8 cellular contexts compared by ENCODE assay signal in the genomic region with DNA sequence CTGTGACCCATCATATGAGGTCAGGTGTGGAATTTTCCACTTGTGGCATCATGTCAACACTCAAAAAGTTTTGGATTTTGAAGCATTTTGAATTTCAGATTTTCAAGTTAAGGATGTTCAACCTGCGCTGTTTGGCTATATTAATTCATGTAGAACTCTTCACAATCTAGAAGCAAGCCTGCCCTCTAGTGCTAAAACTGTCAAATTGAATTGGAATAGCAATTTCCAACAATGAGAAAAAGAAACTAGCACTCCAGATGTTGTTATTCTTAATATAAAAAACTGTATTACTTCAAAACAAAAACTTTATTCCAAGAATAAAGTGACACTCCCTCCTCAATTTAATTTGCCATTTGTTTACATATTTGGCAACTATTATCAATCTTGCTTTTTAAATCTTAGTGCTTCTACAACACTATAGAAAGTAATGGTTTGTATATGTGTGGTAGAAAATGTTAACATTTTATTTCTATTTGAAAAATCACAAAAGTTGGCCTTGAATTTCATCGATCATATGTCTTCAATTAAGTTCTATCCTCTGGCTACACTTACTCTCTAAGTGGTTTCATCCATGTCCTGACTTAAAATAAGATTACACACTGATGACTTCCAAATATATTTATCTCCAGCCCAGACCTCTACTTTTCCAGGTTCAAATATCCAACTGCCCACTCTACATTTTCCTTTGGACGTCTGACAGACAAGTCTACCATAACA. TPM values are rescaled to one million over a fixed set of nuclear protein-coding genes. Genes with fewer than 3 reads are reported as not detected.
A peak's percentile ranks its signal among the peaks of the same experiment; 100 is the strongest.
DNase-seq lines count a peak whose midpoint lies in the region; ATAC-seq, FAIRE-seq and TF ChIP-seq lines count a peak whose summit lies in the region.

No MANE protein-coding gene starts in this region.

- no peaks in the 10 kb centered on the region for H3K9me3 ChIP-seq in fibroblast of lung (ENCODE audit: control insufficient read depth, insufficient read depth, low read depth, low read length)
- H3K9me3 ChIP-seq in psoas muscle, result no peaks in the 10 kb centered on the region

- intact Hi-C loops in psoas muscle (cut with DNase I), result no loop called here

- no peak overlapping the region for H2AFZ ChIP-seq in fibroblast of lung (ENCODE audit: low read length)

- TF ChIP-seq CTCF in D721Med (IDR thresholded peaks at IDR 0.05; ENCODE audit: insufficient read depth, missing control alignments), result peak; percentile 62
- TF ChIP-seq CTCF in RWPE1 (conservative IDR thresholded peaks at IDR 0.05; ENCODE audit: low read depth), result peak; percentile 76
- peak; percentile 53 to 62 for TF ChIP-seq CTCF in fibroblast of lung (conservative IDR thresholded peaks at IDR 0.05 in 1 of 2, IDR thresholded peaks at IDR 0.05 in 1 of 2; ENCODE audit: low read depth in 1 of 2, low read length in 2 of 2)
- TF ChIP-seq CTCF in psoas muscle (IDR thresholded peaks at IDR 0.05), result peak; percentile 53

- 50 to 62% (median 53%) methylated on average over 3 of the region's 3 CpGs for WGBS in psoas muscle, 3 donors

- ATAC-seq in GM18870 (IDR thresholded peaks at IDR 0.05; ENCODE audit: unreplicated experiment) (peak; percentile 73), HG03521 (IDR thresholded peaks at IDR 0.05; ENCODE audit: unreplicated experiment) (peak; percentile 70), psoas muscle (no peak)

- no peak overlapping the region for H3K27ac ChIP-seq in RWPE1
- no peak overlapping the region for H3K27ac ChIP-seq in fibroblast of lung (ENCODE audit: insufficient read depth, low read length)
- no peak overlapping the region for H3K27ac ChIP-seq in psoas muscle

- FAIRE-seq in D721Med (lab: Jason Lieb, UNC), result no peak

- H3K4me2 ChIP-seq in fibroblast of lung (ENCODE audit: extremely low read depth, insufficient read depth, low read length), result no peak overlapping the region

- H3K79me2 ChIP-seq in fibroblast of lung (ENCODE audit: control insufficient read depth, insufficient read depth, low read length), result no peaks in the 10 kb centered on the region

- DNase-seq in D721Med (ENCODE audit: insufficient read length, low spot score), result no peak
- DNase-seq in RWPE1 (ENCODE audit: low spot score), result peak; percentile 9
- peak; percentile 41 to 73 for DNase-seq in fibroblast of lung (ENCODE audit: low read depth in 2 of 2)
- DNase-seq in psoas muscle, result no peak
- DNase-seq in mucosa of gallbladder (ENCODE audit: low spot score), result no peak
- DNase-seq in activated naive CD4-positive, alpha-beta T cell treated with anti-CD3 and anti-CD28 coated beads, Interleukin-2, amount 50 U/mL, for 16 hours, result no peak

- no peaks in the 10 kb centered on the region for H3K27me3 ChIP-seq in fibroblast of lung (ENCODE audit: control insufficient read depth, insufficient read depth, low read length)
- no peaks in the 10 kb centered on the region for H3K27me3 ChIP-seq in psoas muscle (ENCODE audit: insufficient read depth in 3 of 3, low read length in 2 of 3)

- H4K20me1 ChIP-seq in fibroblast of lung (ENCODE audit: control insufficient read depth, extremely low read depth, insufficient read depth, low read length), result no peaks in the 10 kb centered on the region

- CTCF ChIA-PET in RWPE1 (lab: Yijun Ruan, JAX), result no interaction called here

- H3K4me1 ChIP-seq in fibroblast of lung (ENCODE audit: control insufficient read depth, extremely low read depth, insufficient read depth, low read length) (no peaks in the 10 kb centered on the region), psoas muscle (no peaks in the 10 kb centered on the region)

- POLR2A ChIA-PET in RWPE1 (lab: Yijun Ruan, JAX; ENCODE audit: low non-redundant PET), result no interaction called here

- H3K9ac ChIP-seq in fibroblast of lung (ENCODE audit: insufficient read depth, low read length), result no peak overlapping the region

- H3K4me3 ChIP-seq in fibroblast of lung (replicated peaks in 1 of 4; ENCODE audit: control extremely low read depth in 1 of 4, insufficient read depth in 1 of 4, low read depth in 3 of 4, low read length in 4 of 4) (no peak overlapping the region), psoas muscle (no peak overlapping the region)

- H3K36me3 ChIP-seq in fibroblast of lung (ENCODE audit: control insufficient read depth, insufficient read depth, low read length) (no peaks in the 10 kb centered on the region), psoas muscle (ENCODE audit: insufficient read depth in 1 of 2, low read depth in 1 of 2) (peaks cover 3 to 12% of the 10 kb centered on the region in 2 donors)

RNA-seq across cellular contexts. Expression of a gene that starts 36.6 kb away (rescaled TPM):
- total RNA-seq in fibroblast of lung, result 36.5 and 45.7 TPM in 2 replicates
- polyA plus RNA-seq in fibroblast of lung, result 45.7 and 48.6 TPM in 2 replicates
- polyA plus RNA-seq in fibroblast of lung (2012), result 42.8 and 52.6 TPM in 2 replicates
- 1.4 and 3.3 TPM in 2 replicates for polyA minus RNA-seq in fibroblast of lung (ENCODE audit: low replicate concordance)
- total RNA-seq in psoas muscle, result 10 to 100 TPM; 19.5 to 27.0 (median 25.9) TPM
- polyA plus RNA-seq in psoas muscle, result 10 to 100 TPM; 22.2 to 58.7 (median 58.1) TPM
- 14.0 TPM for total RNA-seq in mucosa of gallbladder

RNA-seq across cellular contexts. Expression of a gene that starts 53.9 kb away (rescaled TPM):
- total RNA-seq in fibroblast of lung, result 50.8 and 65.9 TPM in 2 replicates
- 20.1 and 20.4 TPM in 2 replicates for polyA plus RNA-seq in fibroblast of lung
- polyA plus RNA-seq in fibroblast of lung (2012), result 17.2 and 19.2 TPM in 2 replicates
- 4.2 and 5.9 TPM in 2 replicates for polyA minus RNA-seq in fibroblast of lung (ENCODE audit: low replicate concordance)
- 1 to 10 TPM in 3 of 4 donors, under 1 TPM in 1; 0.79 to 2.3 (median 1.6) TPM for total RNA-seq in psoas muscle
- 1 to 10 TPM; 1.1 to 1.9 (median 1.2) TPM for polyA plus RNA-seq in psoas muscle
- 24.2 TPM for total RNA-seq in mucosa of gallbladder

Comparison
In these comparisons a context has a peak if more than half of its experiments do, and no peak if none do; other contexts are left out.
1. DNase-seq: peak in RWPE1 (single experiment) and fibroblast of lung (2 of 2); none in D721Med (single experiment), psoas muscle (0 of 2), mucosa of gallbladder (single experiment) and activated naive CD4-positive, alpha-beta T cell treated with anti-CD3 and anti-CD28 coated beads, Interleukin-2, amount 50 U/mL, for 16 hours (single experiment).
2. ATAC-seq: peak in GM18870 (single experiment) and HG03521 (single experiment); none in psoas muscle (0 of 4).
3. Peak in every context shown above with its lines, with median percentiles within 50 percentile points of each other: CTCF ChIP-seq.